Comparison of ENCODE assay signal across 1 cellular context in genomic region chr11:61863548-61864081, GRCh38.
TF ChIP-seq lines count a peak whose summit lies in the region.

No MANE protein-coding gene starts in this region.

TF ChIP-seq in H1, 55 proteins besides CTCF, POLR2A, EP300 and RAD21:
- TF ChIP-seq BACH1 (IDR thresholded peaks at IDR 0.05; ENCODE audit: low read length) (no peak), JUND (IDR thresholded peaks at IDR 0.05; ENCODE audit: low read length) (no peak), KDM5A (IDR thresholded peaks at IDR 0.05; ENCODE audit: low read length) (no peak), PHF8 (conservative IDR thresholded peaks at IDR 0.05; ENCODE audit: low read depth, low read length) (no peak), TCF12 (IDR thresholded peaks at IDR 0.05; ENCODE audit: low read depth, low read length) (no peak), HDAC2 (IDR thresholded peaks at IDR 0.05; ENCODE audit: borderline replicate concordance in 1 of 2, low read depth in 2 of 2, low read length in 2 of 2) (no peak), E2F6 (IDR thresholded peaks at IDR 0.05) (no peak), TAF1 (IDR thresholded peaks at IDR 0.05; ENCODE audit: low read depth, low read length) (no peak), CBX5 (IDR thresholded peaks at IDR 0.05; ENCODE audit: low read depth, low read length) (no peak), TBP (IDR thresholded peaks at IDR 0.05; ENCODE audit: low read depth, low read length) (no peak), SP2 (IDR thresholded peaks at IDR 0.05; ENCODE audit: low read length) (no peak), CHD7 (IDR thresholded peaks at IDR 0.05; ENCODE audit: insufficient replicate concordance, low read length) (no peak)
